Comparison of ENCODE assay signal across 13 cellular contexts in genomic region chr17:80996422-80997305, GRCh38.
"Had no signal": no experiment of that assay in that cellular context is flagged by ENCODE, and none has a peak within 500 bp of the region (broad histone marks: within the 10 kb centered on the region; RNA-seq: fewer than 3 reads in every experiment).

No MANE protein-coding gene starts in this region.

- H3K9me3 ChIP-seq: psoas muscle, right lobe of liver had no signal

- H3K4me2 ChIP-seq: hepatocyte had no signal

- H3K27me3 Mint-ChIP-seq: effector memory CD8-positive, alpha-beta T cell had no signal

- ATAC-seq: effector memory CD8-positive, alpha-beta T cell; psoas muscle; right lobe of liver; stimulated activated naive B cell treated with anti-CD40 and anti-IgM and Interleukin-4, amounts not matched to agents 10 μg/mL and 1 μg/mL and 100 μg/mL, for 72 hours had no signal

- H3K36me3 Mint-ChIP-seq: type B pancreatic cell had no signal

- H3K9me3 Mint-ChIP-seq: activated naive CD4-positive, alpha-beta T cell treated with anti-CD3 and anti-CD28 coated beads, Interleukin-2, amount 10 ng/mL, durations not matched to agents 7 days and 5 days; activated T-helper 2 cell treated with anti-CD3 and anti-CD28 coated beads, Interferon-gamma antibody, Interleukin-2, Interleukin-4, amounts not matched to agents 10 μg/mL and 5 μg/mL and 100 μg/mL, durations not matched to agents 14 hours and 24 hours and 36 hours; effector memory CD8-positive, alpha-beta T cell; naive thymus-derived CD4-positive, alpha-beta T cell; stimulated activated naive B cell treated with anti-CD40 and anti-IgM and Interleukin-4, amounts not matched to agents 10 μg/mL and 1 μg/mL and 100 μg/mL, for 72 hours; type B pancreatic cell had no signal

- DNase-seq: activated naive CD4-positive, alpha-beta T cell treated with anti-CD3 and anti-CD28 coated beads, Interleukin-2, amount 10 ng/mL, durations not matched to agents 7 days and 5 days; central memory CD4-positive, alpha-beta T cell; effector memory CD8-positive, alpha-beta T cell; erythroblast; naive thymus-derived CD4-positive, alpha-beta T cell; occipital lobe; psoas muscle; stimulated activated CD4-positive, alpha-beta T cell treated with anti-CD3 and anti-CD28 coated beads, Interleukin-1b, Interleukin-23, amount 100 ng/mL, for 48 hours; stimulated activated naive B cell treated with anti-CD40 and anti-IgM and Interleukin-4, amounts not matched to agents 10 μg/mL and 1 μg/mL and 100 μg/mL, for 72 hours had no signal

- H3K27me3 ChIP-seq: hepatocyte, right lobe of liver had no signal

- H2AFZ ChIP-seq: hepatocyte had no signal

- H3K4me3 Mint-ChIP-seq: activated naive CD4-positive, alpha-beta T cell treated with anti-CD3 and anti-CD28 coated beads, Interleukin-2, amount 10 ng/mL, durations not matched to agents 7 days and 5 days; effector memory CD8-positive, alpha-beta T cell; stimulated activated naive B cell treated with anti-CD40 and anti-IgM and Interleukin-4, amounts not matched to agents 10 μg/mL and 1 μg/mL and 100 μg/mL, for 72 hours; type B pancreatic cell had no signal

- H3K27ac ChIP-seq: hepatocyte, psoas muscle, right lobe of liver had no signal

- H3K4me3 ChIP-seq: hepatocyte, psoas muscle, right lobe of liver had no signal

- H3K27ac Mint-ChIP-seq: activated naive CD4-positive, alpha-beta T cell treated with anti-CD3 and anti-CD28 coated beads, Interleukin-2, amount 10 ng/mL, durations not matched to agents 7 days and 5 days; activated T-helper 2 cell treated with anti-CD3 and anti-CD28 coated beads, Interferon-gamma antibody, Interleukin-2, Interleukin-4, amounts not matched to agents 10 μg/mL and 5 μg/mL and 100 μg/mL, durations not matched to agents 14 hours and 24 hours and 36 hours; effector memory CD8-positive, alpha-beta T cell; stimulated activated naive B cell treated with anti-CD40 and anti-IgM and Interleukin-4, amounts not matched to agents 10 μg/mL and 1 μg/mL and 100 μg/mL, for 72 hours; type B pancreatic cell had no signal
